34 cellular contexts compared by ENCODE assay signal in the genomic region with DNA sequence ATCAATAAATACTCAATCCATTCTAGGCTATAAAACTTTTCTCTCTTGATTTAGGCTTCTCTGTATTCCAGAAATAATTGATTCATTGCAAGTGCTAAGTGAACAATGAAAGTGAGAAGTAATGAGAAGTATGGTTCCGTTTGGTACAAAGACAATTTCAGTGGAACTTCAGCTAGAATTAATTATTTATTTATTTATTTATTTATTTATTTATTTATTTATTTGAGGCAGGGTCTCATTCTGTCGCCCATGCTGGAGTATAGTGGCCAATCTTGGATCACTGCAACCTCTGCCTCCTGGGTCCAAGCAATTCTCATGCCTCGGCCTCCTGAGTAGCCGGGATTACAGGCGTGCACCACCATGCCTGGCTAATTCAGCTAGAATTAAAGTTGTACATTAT.
"Had no signal": no experiment of that assay in that cellular context is flagged by ENCODE, and none has a peak within 500 bp of the region (broad histone marks: within the 10 kb centered on the region; RNA-seq: fewer than 3 reads in every experiment).

No MANE protein-coding gene starts in this region.

- DNase-seq: Karpas-422, Kasumi-1, MG63, MM.1S, MV-4-11, NCI-H1048, NCI-H1092, NCI-H1092 treated with DMSO at 0.1 percent for 48 hours, NCI-H1105, NCI-H1105 treated with DMSO at 0.1 percent for 48 hours, NCI-H1417, NCI-H1417 treated with DMSO at 0.1 percent for 48 hours, NCI-H1436, NCI-H1436 treated with DMSO at 0.1 percent for 48 hours, NCI-H146, NCI-H1694, NCI-H1694 treated with DMSO at 0.1 percent for 48 hours, NCI-H187, NCI-H187 treated with DMSO at 0.1 percent for 48 hours, NCI-H1930, NCI-H2029, NCI-H2029 treated with DMSO at 0.1 percent for 48 hours, NCI-H2081, NCI-H2081 treated with DMSO at 0.1 percent for 48 hours, NCI-H2107, NCI-H2171, NCI-H2171 treated with DMSO at 0.1 percent for 48 hours, NCI-H2227 treated with DMSO at 0.1 percent for 48 hours, NCI-H226, NCI-H345, NCI-H446, NCI-H446 treated with DMSO at 0.1 percent for 48 hours, NCI-H510A, NCI-H510A treated with DMSO at 0.1 percent for 48 hours had no signal

- H3K9me3 ChIP-seq: MG63 had no signal

- H3K4me3 ChIP-seq: MG63 had no signal

- H3K36me3 ChIP-seq: MG63 had no signal
